In genomic region chr16:87909203-87909935, GRCh38 we compare ENCODE assay signal across 9 cellular contexts. TPM values are rescaled to one million over a fixed set of nuclear protein-coding genes. Genes with fewer than 3 reads are reported as not detected.
DNase-seq lines count a peak whose midpoint lies in the region; ATAC-seq and TF ChIP-seq lines count a peak whose summit lies in the region.
"Not testable (repeated sequence)": the region's sequence is repeated elsewhere in the genome, so short reads cannot be mapped to it uniquely, and the experiment has no call there.
"Had no signal": no experiment of that assay in that cellular context is flagged by ENCODE, and none has a peak within 500 bp of the region (broad histone marks: within the 10 kb centered on the region; RNA-seq: fewer than 3 reads in every experiment).

No MANE protein-coding gene starts in this region.

- peak overlapping the region; percentile 61 for H2AFZ ChIP-seq in DND-41 (ENCODE audit: low read depth, low read length)
- H2AFZ ChIP-seq in GM23248; fibroblast of lung (ENCODE audit: low read length): not testable (repeated sequence)

- not testable (repeated sequence) for H3K9me3 Mint-ChIP-seq in natural killer cell treated with Interleukin-12 subunit alpha and Interleukin-12 subunit beta and Interleukin-15 and Interleukin-18, amount 100 ng/mL, for 72 hours

- H3K27me3 Mint-ChIP-seq in natural killer cell treated with Interleukin-12 subunit alpha and Interleukin-12 subunit beta and Interleukin-15 and Interleukin-18, amount 100 ng/mL, for 72 hours = not testable (repeated sequence)

- WGBS in GM23248 (ENCODE audit: low coverage in 1 of 2, low lambda C conversion rate in 2 of 2, missing lambda C conversion rate in 2 of 2), 2 experiments = 37 to 38% methylated on average over 35 to 36 of the region's 36 CpGs

- not testable (repeated sequence) for H4K20me1 ChIP-seq in DND-41 (ENCODE audit: insufficient read depth, low read length); GM23248 (ENCODE audit: insufficient read depth); fibroblast of lung (ENCODE audit: control insufficient read depth, extremely low read depth, insufficient read depth, low read length)

- H3K4me3 Mint-ChIP-seq in natural killer cell treated with Interleukin-12 subunit alpha and Interleukin-12 subunit beta and Interleukin-15 and Interleukin-18, amount 100 ng/mL, for 72 hours = not testable (repeated sequence)

- DNase-seq in DND-41 = peak; percentile 91
- DNase-seq in GM23248 = peak; percentile 74
- peak; percentile 43 for DNase-seq in LHCN-M2 (ENCODE audit: low read depth)
- peak; percentile 69 to 78 for DNase-seq in SHP77 (lab: John Stamatoyannopoulos, UW)
- DNase-seq in activated T-helper 1 cell treated with anti-CD3 and anti-CD28 coated beads, Interleukin-2, amount 50 U/mL, for 16 hours (ENCODE audit: low read depth in 1 of 2, low spot score in 1 of 2) = peak; percentile 71 to 81
- peak; percentile 23 to 54 for DNase-seq in fibroblast of lung (ENCODE audit: low read depth in 2 of 2)
- peak; percentile 76 for DNase-seq in natural killer cell treated with Interleukin-12 subunit alpha and Interleukin-12 subunit beta and Interleukin-15 and Interleukin-18, amount 100 ng/mL, for 72 hours (ENCODE audit: low spot score)
- DNase-seq in stimulated activated naive CD4-positive, alpha-beta T cell (lab: John Stamatoyannopoulos, UW) = peak; percentile 59 to 80 (median 70)

- not testable (repeated sequence) for H3K4me1 ChIP-seq in DND-41 (ENCODE audit: insufficient read depth, low read length); GM23248 (ENCODE audit: insufficient read depth); fibroblast of lung (ENCODE audit: control insufficient read depth, extremely low read depth, insufficient read depth, low read length)

- TF ChIP-seq CTCF in DND-41 (IDR thresholded peaks at IDR 0.05; ENCODE audit: borderline replicate concordance, extremely low read depth, low read length, poor library complexity, severe bottlenecking) (peak; percentile 85), fibroblast of lung (conservative IDR thresholded peaks at IDR 0.05 in 1 of 2, IDR thresholded peaks at IDR 0.05 in 1 of 2; ENCODE audit: low read depth in 1 of 2, low read length in 2 of 2) (peak; percentile 81 to 85)

- H3K4me2 ChIP-seq in DND-41 (ENCODE audit: insufficient read depth, low read length) = peak overlapping the region; percentile 53
- not testable (repeated sequence) for H3K4me2 ChIP-seq in GM23248 (ENCODE audit: unreplicated experiment); fibroblast of lung (ENCODE audit: extremely low read depth, insufficient read depth, low read length)

- peak; percentile 94 for ATAC-seq in DND-41 (ENCODE audit: insufficient read depth, low read depth)
- peak; percentile 80 to 85 for ATAC-seq in natural killer cell treated with Interleukin-12 subunit alpha and Interleukin-12 subunit beta and Interleukin-15 and Interleukin-18, amount 100 ng/mL, for 72 hours

- H3K36me3 Mint-ChIP-seq in natural killer cell treated with Interleukin-12 subunit alpha and Interleukin-12 subunit beta and Interleukin-15 and Interleukin-18, amount 100 ng/mL, for 72 hours = not testable (repeated sequence)

- not testable (repeated sequence) for H3K4me1 Mint-ChIP-seq in natural killer cell treated with Interleukin-12 subunit alpha and Interleukin-12 subunit beta and Interleukin-15 and Interleukin-18, amount 100 ng/mL, for 72 hours (ENCODE audit: low read depth in 2 of 2)

- not testable (repeated sequence) for H3K36me3 ChIP-seq in DND-41 (ENCODE audit: insufficient read depth, low read length); GM23248 (ENCODE audit: low read depth); fibroblast of lung (ENCODE audit: control insufficient read depth, insufficient read depth, low read length)

- peak overlapping the region; percentile 63 for H3K27ac ChIP-seq in DND-41 (ENCODE audit: low read length)
- H3K27ac ChIP-seq in GM23248; fibroblast of lung (ENCODE audit: insufficient read depth, low read length): not testable (repeated sequence)

- not testable (repeated sequence) for H3K4me3 ChIP-seq in DND-41 (ENCODE audit: low read depth in 1 of 2, low read length in 2 of 2); GM23248; fibroblast of lung (replicated peaks in 1 of 4; ENCODE audit: control extremely low read depth in 1 of 4, insufficient read depth in 1 of 4, low read depth in 3 of 4, low read length in 4 of 4)

- H3K9me3 ChIP-seq in DND-41 (ENCODE audit: insufficient read depth, low read length, severe bottlenecking); GM23248 (ENCODE audit: low read depth); fibroblast of lung (ENCODE audit: control insufficient read depth, insufficient read depth, low read depth, low read length): not testable (repeated sequence)

- H3K27me3 ChIP-seq in DND-41 (ENCODE audit: insufficient read depth, low read length, poor library complexity); GM23248 (replicated peaks; ENCODE audit: insufficient read depth); fibroblast of lung (ENCODE audit: control insufficient read depth, insufficient read depth, low read length): not testable (repeated sequence)

- in situ Hi-C loops in GM23248 (cut with MboI) = not testable (repeated sequence)

- H3K9ac ChIP-seq in DND-41 (ENCODE audit: low read depth, low read length) = peak overlapping the region; percentile 30
- not testable (repeated sequence) for H3K9ac ChIP-seq in GM23248; fibroblast of lung (ENCODE audit: insufficient read depth, low read length)

- not testable (repeated sequence) for H3K9me2 ChIP-seq in GM23248 (ENCODE audit: insufficient read depth)

- H3K79me2 ChIP-seq in DND-41 (ENCODE audit: insufficient read depth, low read length); GM23248 (ENCODE audit: insufficient read depth); fibroblast of lung (ENCODE audit: control insufficient read depth, insufficient read depth, low read length): not testable (repeated sequence)

- H3F3A ChIP-seq in GM23248 (ENCODE audit: insufficient read depth) = not testable (repeated sequence)

- H3K27ac Mint-ChIP-seq in natural killer cell treated with Interleukin-12 subunit alpha and Interleukin-12 subunit beta and Interleukin-15 and Interleukin-18, amount 100 ng/mL, for 72 hours = peak overlapping the region in 1 of 2 donors; percentile 37

RNA-seq across cellular contexts. Expression of gene CA5A, which starts 27.0 kb away (rescaled TPM):
- total RNA-seq in GM23248 (2014; rRNA removed; shearing (Covaris generic)) = not detected in 2 replicates
- polyA plus RNA-seq in GM23248 (2016; fragmentation: Nextera tagmentation; extraction: Ambion mirVana) = not detected in 2 replicates
- total RNA-seq in LHCN-M2 (2014; rRNA removed) = not detected in 2 replicates
- polyA plus RNA-seq in LHCN-M2 (2012) = not detected
- total RNA-seq in fibroblast of lung = not detected in 2 replicates
- not detected in 2 replicates for polyA plus RNA-seq in fibroblast of lung
- not detected in 2 replicates for polyA plus RNA-seq in fibroblast of lung (2012)
- not detected in 2 replicates for polyA minus RNA-seq in fibroblast of lung (ENCODE audit: low replicate concordance)
- total RNA-seq in natural killer cell treated with Interleukin-12 subunit alpha and Interleukin-12 subunit beta and Interleukin-15 and Interleukin-18, amount 100 ng/mL, for 72 hours = not detected
- total RNA-seq: urinary bladder had no signal
- polyA plus RNA-seq: urinary bladder had no signal

RNA-seq across cellular contexts. Expression of gene SLC7A5, which starts 40.1 kb away (rescaled TPM):
- total RNA-seq in GM23248 (2014; rRNA removed; shearing (Covaris generic)) = 79.0 and 99.5 TPM in 2 replicates
- polyA plus RNA-seq in GM23248 (2016; fragmentation: Nextera tagmentation; extraction: Ambion mirVana) (69.0 and 69.9 TPM in 2 replicates), fibroblast of lung (5.2 and 12.2 TPM in 2 replicates)
- total RNA-seq in LHCN-M2 (2014; rRNA removed) (21.9 and 24.5 TPM in 2 replicates), fibroblast of lung (19.5 and 38.3 TPM in 2 replicates)
- polyA plus RNA-seq in LHCN-M2 (2012) = 248 TPM
- 12.4 and 26.2 TPM in 2 replicates for polyA plus RNA-seq in fibroblast of lung (2012)
- 27.3 and 32.5 TPM in 2 replicates for polyA minus RNA-seq in fibroblast of lung (ENCODE audit: low replicate concordance)
- total RNA-seq in natural killer cell treated with Interleukin-12 subunit alpha and Interleukin-12 subunit beta and Interleukin-15 and Interleukin-18, amount 100 ng/mL, for 72 hours = 100 to 1,000 TPM; 142 to 348 TPM

RNA-seq across cellular contexts. Expression of gene BANP, which starts 41.9 kb away (rescaled TPM):
- 14.3 and 14.8 TPM in 2 replicates for total RNA-seq in GM23248 (2014; rRNA removed; shearing (Covaris generic))
- polyA plus RNA-seq in GM23248 (2016; fragmentation: Nextera tagmentation; extraction: Ambion mirVana) (14.8 and 15.9 TPM in 2 replicates), fibroblast of lung (9.3 and 12.2 TPM in 2 replicates)
- total RNA-seq in LHCN-M2 (2014; rRNA removed) (19.7 and 20.5 TPM in 2 replicates), fibroblast of lung (28.0 and 31.0 TPM in 2 replicates)
- polyA plus RNA-seq in LHCN-M2 (2012) = 12.3 TPM
- polyA plus RNA-seq in fibroblast of lung (2012) = 6.0 and 8.8 TPM in 2 replicates
- 20.4 and 30.4 TPM in 2 replicates for polyA minus RNA-seq in fibroblast of lung (ENCODE audit: low replicate concordance)
- 10 to 100 TPM; 31.3 to 59.2 TPM for total RNA-seq in natural killer cell treated with Interleukin-12 subunit alpha and Interleukin-12 subunit beta and Interleukin-15 and Interleukin-18, amount 100 ng/mL, for 72 hours

Comparison
In these comparisons a context has a peak if more than half of its experiments do, and no peak if none do; other contexts are left out.
1. DNase-seq: peak in every context shown above with its lines; median percentile 91 in DND-41; 76 in activated T-helper 1 cell treated with anti-CD3 and anti-CD28 coated beads, Interleukin-2, amount 50 U/mL, for 16 hours; 76 in natural killer cell treated with Interleukin-12 subunit alpha and Interleukin-12 subunit beta and Interleukin-15 and Interleukin-18, amount 100 ng/mL, for 72 hours; 74 in GM23248; 74 in SHP77; 70 in stimulated activated naive CD4-positive, alpha-beta T cell; 43 in LHCN-M2; 38 in fibroblast of lung.